ENCODE assay signal across 2 cellular contexts in genomic region chr2:68122680-68122964, GRCh38.
TF ChIP-seq lines count a peak whose summit lies in the region.

No MANE protein-coding gene starts in this region.

TF ChIP-seq in IMR-90, 13 proteins besides CTCF, POLR2A, EP300 and RAD21:
- no peak for TF ChIP-seq MAZ (IDR thresholded peaks at IDR 0.05; ENCODE audit: borderline replicate concordance, low read depth, low read length)
- TF ChIP-seq MXI1 (IDR thresholded peaks at IDR 0.05; ENCODE audit: borderline replicate concordance, low read depth, low read length), result no peak
- TF ChIP-seq, protein P1, sequence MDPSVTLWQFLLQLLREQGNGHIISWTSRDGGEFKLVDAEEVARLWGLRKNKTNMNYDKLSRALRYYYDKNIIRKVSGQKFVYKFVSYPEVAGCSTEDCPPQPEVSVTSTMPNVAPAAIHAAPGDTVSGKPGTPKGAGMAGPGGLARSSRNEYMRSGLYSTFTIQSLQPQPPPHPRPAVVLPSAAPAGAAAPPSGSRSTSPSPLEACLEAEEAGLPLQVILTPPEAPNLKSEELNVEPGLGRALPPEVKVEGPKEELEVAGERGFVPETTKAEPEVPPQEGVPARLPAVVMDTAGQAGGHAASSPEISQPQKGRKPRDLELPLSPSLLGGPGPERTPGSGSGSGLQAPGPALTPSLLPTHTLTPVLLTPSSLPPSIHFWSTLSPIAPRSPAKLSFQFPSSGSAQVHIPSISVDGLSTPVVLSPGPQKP (IDR thresholded peaks at IDR 0.05; ENCODE audit: borderline replicate concordance, low read depth, low read length), result no peak
- no peak for TF ChIP-seq SMC3 (IDR thresholded peaks at IDR 0.05; ENCODE audit: low read depth, low read length)
- TF ChIP-seq RCOR1 (IDR thresholded peaks at IDR 0.05; ENCODE audit: insufficient replicate concordance, low read length), result no peak
- TF ChIP-seq RFX5 (IDR thresholded peaks at IDR 0.05; ENCODE audit: low read depth, low read length), result no peak
- TF ChIP-seq FOS (IDR thresholded peaks at IDR 0.05; ENCODE audit: low read depth, low read length), result no peak
- no peak for TF ChIP-seq CHD1 (IDR thresholded peaks at IDR 0.05; ENCODE audit: low read depth, low read length)

TF ChIP-seq in GM12878, 131 proteins besides CTCF, POLR2A, EP300 and RAD21:
- 0 out of 2 replicates have a peak, but pooled peaks have one; percentile 4 for TF ChIP-seq LARP7 (IDR thresholded peaks at IDR 0.05)
- TF ChIP-seq, protein P2, sequence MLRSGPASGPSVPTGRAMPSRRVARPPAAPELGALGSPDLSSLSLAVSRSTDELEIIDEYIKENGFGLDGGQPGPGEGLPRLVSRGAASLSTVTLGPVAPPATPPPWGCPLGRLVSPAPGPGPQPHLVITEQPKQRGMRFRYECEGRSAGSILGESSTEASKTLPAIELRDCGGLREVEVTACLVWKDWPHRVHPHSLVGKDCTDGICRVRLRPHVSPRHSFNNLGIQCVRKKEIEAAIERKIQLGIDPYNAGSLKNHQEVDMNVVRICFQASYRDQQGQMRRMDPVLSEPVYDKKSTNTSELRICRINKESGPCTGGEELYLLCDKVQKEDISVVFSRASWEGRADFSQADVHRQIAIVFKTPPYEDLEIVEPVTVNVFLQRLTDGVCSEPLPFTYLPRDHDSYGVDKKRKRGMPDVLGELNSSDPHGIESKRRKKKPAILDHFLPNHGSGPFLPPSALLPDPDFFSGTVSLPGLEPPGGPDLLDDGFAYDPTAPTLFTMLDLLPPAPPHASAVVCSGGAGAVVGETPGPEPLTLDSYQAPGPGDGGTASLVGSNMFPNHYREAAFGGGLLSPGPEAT (IDR thresholded peaks at IDR 0.05; ENCODE audit: low read depth), result 0 out of 2 replicates have a peak, but pooled peaks have one; percentile 11
- TF ChIP-seq SMARCA5 (IDR thresholded peaks at IDR 0.05), result no peak
- 0 out of 2 replicates have a peak, but pooled peaks have one; percentile 0 for TF ChIP-seq IKZF1 (conservative IDR thresholded peaks at IDR 0.05)
- TF ChIP-seq SKIL (IDR thresholded peaks at IDR 0.05; ENCODE audit: low read depth, poor library complexity, severe bottlenecking), result no peak
- TF ChIP-seq MEF2B (IDR thresholded peaks at IDR 0.05; ENCODE audit: partially characterized antibody, poor library complexity, severe bottlenecking), result no peak
- TF ChIP-seq PAX5 (IDR thresholded peaks at IDR 0.05; ENCODE audit: borderline replicate concordance, low read depth, low read length), result 0 out of 2 replicates have a peak, but pooled peaks have one; percentile 4
- 0 out of 2 replicates have a peak, but pooled peaks have one; percentile 30 for TF ChIP-seq MTA3 (IDR thresholded peaks at IDR 0.05; ENCODE audit: borderline replicate concordance, low read length)
- TF ChIP-seq MYB (IDR thresholded peaks at IDR 0.05; ENCODE audit: borderline replicate concordance, low read depth, low read length), result no peak
